8 cellular contexts compared by ENCODE assay signal in genomic region chr11:60251485-60252207, GRCh38. TPM values are rescaled to one million over a fixed set of nuclear protein-coding genes. Genes with fewer than 3 reads are reported as not detected.
DNase-seq lines count a peak whose midpoint lies in the region; ATAC-seq and TF ChIP-seq lines count a peak whose summit lies in the region.

No MANE protein-coding gene starts in this region.

- peaks cover 10 to 17% of the 10 kb centered on the region in 2 donors for H3K36me3 Mint-ChIP-seq in naive B cell
- H3K36me3 Mint-ChIP-seq in stimulated activated effector memory CD8-positive, alpha-beta T cell treated with anti-CD3 and anti-CD28 coated beads, Interleukin-12 subunit alpha, Interleukin-12 subunit beta, amount 100 ng/mL, for 72 hours: no peaks in the 10 kb centered on the region
- no peaks in the 10 kb centered on the region for H3K36me3 Mint-ChIP-seq in activated CD4-positive, alpha-beta T cell treated with anti-CD3 and anti-CD28 coated beads, Interleukin-2, amount 10 ng/mL, durations not matched to agents 24 days and 14 days (ENCODE audit: low read depth)

- peaks cover 0 to 10% (median 10%) of the 10 kb centered on the region in 3 donors for H3K4me1 Mint-ChIP-seq in naive B cell
- no peaks in the 10 kb centered on the region for H3K4me1 Mint-ChIP-seq in stimulated activated effector memory CD8-positive, alpha-beta T cell treated with anti-CD3 and anti-CD28 coated beads, Interleukin-12 subunit alpha, Interleukin-12 subunit beta, amount 100 ng/mL, for 72 hours
- no peaks in the 10 kb centered on the region for H3K4me1 Mint-ChIP-seq in activated CD4-positive, alpha-beta T cell treated with anti-CD3 and anti-CD28 coated beads, Interleukin-2, amount 10 ng/mL, durations not matched to agents 24 days and 14 days

- H3K4me3 ChIP-seq in choroid plexus epithelial cell (ENCODE audit: low read depth, low read length): no peak overlapping the region

- TF ChIP-seq CTCF in choroid plexus epithelial cell (conservative IDR thresholded peaks at IDR 0.05; ENCODE audit: low read depth, low read length): peak; percentile 57

- no peak overlapping the region for H3K27ac Mint-ChIP-seq in naive B cell
- no peak overlapping the region for H3K27ac Mint-ChIP-seq in stimulated activated effector memory CD8-positive, alpha-beta T cell treated with anti-CD3 and anti-CD28 coated beads, Interleukin-12 subunit alpha, Interleukin-12 subunit beta, amount 100 ng/mL, for 72 hours
- no peak overlapping the region for H3K27ac Mint-ChIP-seq in activated CD4-positive, alpha-beta T cell treated with anti-CD3 and anti-CD28 coated beads, Interleukin-2, amount 10 ng/mL, durations not matched to agents 24 days and 14 days

- peaks cover 8 to 32% (median 14%) of the 10 kb centered on the region in 7 donors for H3K9me3 Mint-ChIP-seq in naive B cell
- peaks cover 5% of the 10 kb centered on the region for H3K9me3 Mint-ChIP-seq in stimulated activated effector memory CD8-positive, alpha-beta T cell treated with anti-CD3 and anti-CD28 coated beads, Interleukin-12 subunit alpha, Interleukin-12 subunit beta, amount 100 ng/mL, for 72 hours
- H3K9me3 Mint-ChIP-seq in activated CD4-positive, alpha-beta T cell treated with anti-CD3 and anti-CD28 coated beads, Interleukin-2, amount 10 ng/mL, durations not matched to agents 24 days and 14 days: no peaks in the 10 kb centered on the region

- peaks cover 3 to 8% (median 4%) of the 10 kb centered on the region in 3 donors for H3K27me3 Mint-ChIP-seq in naive B cell
- peaks cover 10% of the 10 kb centered on the region for H3K27me3 Mint-ChIP-seq in activated CD4-positive, alpha-beta T cell treated with anti-CD3 and anti-CD28 coated beads, Interleukin-2, amount 10 ng/mL, durations not matched to agents 24 days and 14 days

- ATAC-seq in naive B cell (ENCODE audit: low read depth in 2 of 2): peak; percentile 21 to 30
- ATAC-seq in stimulated activated effector memory CD8-positive, alpha-beta T cell treated with anti-CD3 and anti-CD28 coated beads, Interleukin-12 subunit alpha, Interleukin-12 subunit beta, amount 100 ng/mL, for 72 hours: no peak

- peak; percentile 20 for DNase-seq in DMS53 (lab: John Stamatoyannopoulos, UW)
- DNase-seq in DMS53 treated with DMSO at 0.1 percent for 48 hours (lab: John Stamatoyannopoulos, UW; ENCODE audit: unreplicated experiment): no peak
- peak; percentile 10 for DNase-seq in NCI-H2081 treated with DMSO at 0.1 percent for 48 hours (lab: John Stamatoyannopoulos, UW)
- peak; percentile 33 for DNase-seq in choroid plexus epithelial cell (ENCODE audit: low read depth)
- peak; percentile 24 for DNase-seq in naive B cell
- DNase-seq in stimulated activated effector memory CD8-positive, alpha-beta T cell treated with anti-CD3 and anti-CD28 coated beads, Interleukin-12 subunit alpha, Interleukin-12 subunit beta, amount 100 ng/mL, for 72 hours (ENCODE audit: low spot score in 2 of 2): no peak
- DNase-seq in GM19238 (ENCODE audit: insufficient read length, low spot score): no peak
- no peak for DNase-seq in activated CD4-positive, alpha-beta T cell treated with anti-CD3 and anti-CD28 coated beads, Interleukin-2, amount 10 ng/mL, durations not matched to agents 24 days and 14 days

- intact Hi-C loops in activated CD4-positive, alpha-beta T cell treated with anti-CD3 and anti-CD28 coated beads, Interleukin-2, amount 10 ng/mL, durations not matched to agents 24 days and 14 days (cut with micrococcal nuclease): no loop called here

- H3K4me3 Mint-ChIP-seq in naive B cell: peak overlapping the region in 1 of 8 donors; percentile 7
- H3K4me3 Mint-ChIP-seq in stimulated activated effector memory CD8-positive, alpha-beta T cell treated with anti-CD3 and anti-CD28 coated beads, Interleukin-12 subunit alpha, Interleukin-12 subunit beta, amount 100 ng/mL, for 72 hours: no peak overlapping the region
- H3K4me3 Mint-ChIP-seq in activated CD4-positive, alpha-beta T cell treated with anti-CD3 and anti-CD28 coated beads, Interleukin-2, amount 10 ng/mL, durations not matched to agents 24 days and 14 days: no peak overlapping the region

RNA-seq across cellular contexts. Expression of gene MS4A4E, which starts 8.7 kb away (rescaled TPM):
- polyA plus RNA-seq in naive B cell (ENCODE audit: low read depth in 6 of 6): not detected
- total RNA-seq in activated CD4-positive, alpha-beta T cell treated with anti-CD3 and anti-CD28 coated beads, Interleukin-2, amount 10 ng/mL, durations not matched to agents 24 days and 14 days: 0.28 TPM in 1 of 2 replicates, not detected in the other

RNA-seq across cellular contexts. Expression of gene MS4A4A, which starts 28.8 kb away (rescaled TPM):
- under 1 TPM in 2 of 6 donors, not detected in 4; 0.16 to 0.34 TPM for polyA plus RNA-seq in naive B cell (ENCODE audit: low read depth in 6 of 6)
- not detected in 2 replicates for total RNA-seq in activated CD4-positive, alpha-beta T cell treated with anti-CD3 and anti-CD28 coated beads, Interleukin-2, amount 10 ng/mL, durations not matched to agents 24 days and 14 days

Comparison
In these comparisons a context has a peak if more than half of its experiments do, and no peak if none do; other contexts are left out.
1. DNase-seq: peak in DMS53 (single experiment), NCI-H2081 treated with DMSO at 0.1 percent for 48 hours (single experiment), choroid plexus epithelial cell (single experiment) and naive B cell (single experiment); none in DMS53 treated with DMSO at 0.1 percent for 48 hours (single experiment), stimulated activated effector memory CD8-positive, alpha-beta T cell treated with anti-CD3 and anti-CD28 coated beads, Interleukin-12 subunit alpha, Interleukin-12 subunit beta, amount 100 ng/mL, for 72 hours (0 of 2), GM19238 (single experiment) and activated CD4-positive, alpha-beta T cell treated with anti-CD3 and anti-CD28 coated beads, Interleukin-2, amount 10 ng/mL, durations not matched to agents 24 days and 14 days (single experiment).